14 cellular contexts compared by ENCODE assay signal in genomic region chr3:57827757-57828156, GRCh38.
"Had no signal": no experiment of that assay in that cellular context is flagged by ENCODE, and none has a peak within 500 bp of the region (broad histone marks: within the 10 kb centered on the region; RNA-seq: fewer than 3 reads in every experiment).

No MANE protein-coding gene starts in this region.

- H3K36me3 ChIP-seq: colonic mucosa had no signal

- DNase-seq: cerebellar nuclear complex; colonic mucosa; dermis blood vessel endothelial cell; foreskin keratinocyte; islet precursor cell; left ventricle myocardium inferior; lower lobe of right lung; naive B cell; nephron progenitor cell; stimulated activated CD4-positive, alpha-beta T cell treated with anti-CD3 and anti-CD28 coated beads, Interleukin-12 subunit alpha, Interleukin-12 subunit beta, amount 100 ng/mL, for 4 hours; stimulated activated naive CD8-positive, alpha-beta T cell treated with anti-CD3 and anti-CD28 coated beads, Interleukin-15, Interleukin-2, amounts not matched to agents 100 U/mL and 50 U/mL, for 24 hours; tibial artery; upper lobe of right lung had no signal

- H3K9me3 ChIP-seq: colonic mucosa, left ventricle myocardium inferior, lower lobe of right lung, tibial artery, upper lobe of right lung had no signal

- H3K4me3 Mint-ChIP-seq: memory B cell, nephron progenitor cell had no signal

- H3K4me3 ChIP-seq: colonic mucosa, left ventricle myocardium inferior, lower lobe of right lung, tibial artery, upper lobe of right lung had no signal

- H3K4me1 ChIP-seq: colonic mucosa, foreskin keratinocyte, upper lobe of right lung had no signal

- H3K27me3 ChIP-seq: colonic mucosa, foreskin keratinocyte, tibial artery, upper lobe of right lung had no signal

- H3K27ac ChIP-seq: colonic mucosa, foreskin keratinocyte, left ventricle myocardium inferior, lower lobe of right lung, tibial artery, upper lobe of right lung had no signal

- H3K9me3 Mint-ChIP-seq: memory B cell, naive B cell, nephron progenitor cell had no signal

- ATAC-seq: foreskin keratinocyte; stimulated activated naive CD8-positive, alpha-beta T cell treated with anti-CD3 and anti-CD28 coated beads, Interleukin-15, Interleukin-2, amounts not matched to agents 100 U/mL and 50 U/mL, for 24 hours had no signal

- H3K27me3 Mint-ChIP-seq: memory B cell, naive B cell had no signal
